In genomic region chr5:61657010-61657409, GRCh38 we compare ENCODE assay signal across 22 cellular contexts.
DNase-seq lines count a peak whose midpoint lies in the region; ATAC-seq and TF ChIP-seq lines count a peak whose summit lies in the region.
"Had no signal": no experiment of that assay in that cellular context is flagged by ENCODE, and none has a peak within 500 bp of the region (broad histone marks: within the 10 kb centered on the region; RNA-seq: fewer than 3 reads in every experiment).

No MANE protein-coding gene starts in this region.

- H3K79me2 ChIP-seq in GM23338 (replicated peaks; ENCODE audit: insufficient read depth): no peaks in the 10 kb centered on the region

- TF ChIP-seq CTCF in GM23338 (conservative IDR thresholded peaks at IDR 0.05; ENCODE audit: low read depth in 2 of 2) (no peak), glutamatergic neuron (IDR thresholded peaks at IDR 0.05; ENCODE audit: partially characterized antibody, unreplicated experiment) (no peak), neural crest cell (conservative IDR thresholded peaks at IDR 0.05) (no peak)

- H3K27ac Mint-ChIP-seq in GM23338: no peak overlapping the region
- peak overlapping the region; percentile 19 for H3K27ac Mint-ChIP-seq in glutamatergic neuron (ENCODE audit: unreplicated experiment)
- H3K27ac Mint-ChIP-seq in neural crest cell (ENCODE audit: unreplicated experiment): peak overlapping the region; percentile 40
- H3K27ac Mint-ChIP-seq: CD4-positive, alpha-beta memory T cell; HFFc6; IgD-negative memory B cell had no signal

- H3K36me3 ChIP-seq in GM23338 (ENCODE audit: insufficient read depth): no peaks in the 10 kb centered on the region
- H3K36me3 ChIP-seq: BLaER1 had no signal

- no peak for ATAC-seq in GM23338
- ATAC-seq: GM12878, HCT116, HepG2 had no signal

- H3K27ac ChIP-seq in GM23338 (ENCODE audit: low read depth) (no peak overlapping the region), substantia nigra (ENCODE audit: low read depth, low read length, poor library complexity, severe bottlenecking) (peak overlapping the region; percentile 13)
- H3K27ac ChIP-seq: BLaER1 had no signal

- H3K4me1 Mint-ChIP-seq in GM23338: peaks cover 31% of the 10 kb centered on the region
- H3K4me1 Mint-ChIP-seq in glutamatergic neuron (ENCODE audit: low read depth, unreplicated experiment): peaks cover 41% of the 10 kb centered on the region
- H3K4me1 Mint-ChIP-seq in neural crest cell: peaks cover 53% of the 10 kb centered on the region
- H3K4me1 Mint-ChIP-seq: IgD-negative memory B cell had no signal

- no peaks in the 10 kb centered on the region for H3K9me2 ChIP-seq in GM23338 (ENCODE audit: insufficient read depth)

- H3K27me3 ChIP-seq in GM23338 (ENCODE audit: insufficient read depth): no peaks in the 10 kb centered on the region; the same call in 1 of the 2 replicates
- H3K27me3 ChIP-seq: BLaER1 had no signal

- H3K36me3 Mint-ChIP-seq in GM23338 (ENCODE audit: low read depth) (no peaks in the 10 kb centered on the region), glutamatergic neuron (ENCODE audit: unreplicated experiment) (no peaks in the 10 kb centered on the region), neural crest cell (ENCODE audit: low read depth) (no peaks in the 10 kb centered on the region)
- H3K36me3 Mint-ChIP-seq: CD14-positive monocyte; CD4-positive, alpha-beta memory T cell; IgD-negative memory B cell had no signal

- H3K4me1 ChIP-seq in GM23338 (ENCODE audit: insufficient read depth): peaks cover 12% of the 10 kb centered on the region

- H3K4me3 ChIP-seq in GM23338: no peak overlapping the region
- H3K4me3 ChIP-seq: BLaER1, GM12878 had no signal

- H3K9me3 Mint-ChIP-seq in GM23338: no peaks in the 10 kb centered on the region; the same call in 2 of the 3 replicates
- H3K9me3 Mint-ChIP-seq in glutamatergic neuron (ENCODE audit: unreplicated experiment): peaks cover 3% of the 10 kb centered on the region
- H3K9me3 Mint-ChIP-seq in neural crest cell: no peaks in the 10 kb centered on the region
- H3K9me3 Mint-ChIP-seq: CD14-positive monocyte; CD4-positive, alpha-beta memory T cell; HFFc6; IgD-negative memory B cell had no signal

- H3K27me3 Mint-ChIP-seq in GM23338 (ENCODE audit: insufficient read depth, low read depth, poor library complexity) (peaks cover 14% of the 10 kb centered on the region), glutamatergic neuron (ENCODE audit: unreplicated experiment) (peaks cover 9% of the 10 kb centered on the region), neural crest cell (ENCODE audit: low read depth) (no peaks in the 10 kb centered on the region)

- H3K4me3 Mint-ChIP-seq in GM23338 (no peak overlapping the region), glutamatergic neuron (ENCODE audit: unreplicated experiment) (no peak overlapping the region), neural crest cell (peak overlapping the region; percentile 74)
- H3K4me3 Mint-ChIP-seq: CD14-positive monocyte; CD4-positive, alpha-beta memory T cell; HFFc6; IgD-negative memory B cell had no signal

- H3F3A ChIP-seq in GM23338 (replicated peaks; ENCODE audit: low read depth): no peaks in the 10 kb centered on the region

- DNase-seq in GM23338 (ENCODE audit: low spot score) (no peak), glutamatergic neuron (no peak), neural crest cell (ENCODE audit: low read depth, low spot score) (no peak), substantia nigra (lab: John Stamatoyannopoulos, UW) (no peak), EL (no peak), foreskin melanocyte (no peak), SHP77 treated with DMSO at 0.1 percent for 48 hours (lab: John Stamatoyannopoulos, UW) (no peak), GM03348 (ENCODE audit: low spot score) (no peak)
- DNase-seq: 8988T; CD4-positive, alpha-beta memory T cell; DMS153; DMS79; GF-D8; GOT3; H7; HFFc6 had no signal

- H2AFZ ChIP-seq in GM23338: peak overlapping the region; percentile 28; the same call in 1 of the 2 replicates

- no peak overlapping the region for H3K4me2 ChIP-seq in GM23338
- H3K4me2 ChIP-seq: BLaER1 had no signal

- H4K20me1 ChIP-seq in GM23338 (replicated peaks; ENCODE audit: insufficient read depth): no peaks in the 10 kb centered on the region
- H4K20me1 ChIP-seq: BLaER1 had no signal

TF ChIP-seq in GM23338, 12 proteins besides CTCF, POLR2A, EP300 and RAD21:
- TF ChIP-seq JUNB (IDR thresholded peaks at IDR 0.05; ENCODE audit: unreplicated experiment): no peak
- TF ChIP-seq NANOG (IDR thresholded peaks at IDR 0.05; ENCODE audit: borderline replicate concordance): no peak
- no peak for TF ChIP-seq STAT1 (IDR thresholded peaks at IDR 0.05; ENCODE audit: unreplicated experiment)
- TF ChIP-seq ZNF331 (CRISPR knock-in tag; IDR thresholded peaks at IDR 0.05; ENCODE audit: low read depth): no peak
- no peak for TF ChIP-seq REST (IDR thresholded peaks at IDR 0.05; ENCODE audit: unreplicated experiment)
- no peak for TF ChIP-seq EZH2 (IDR thresholded peaks at IDR 0.05; ENCODE audit: low read depth, unreplicated experiment)
- TF ChIP-seq ZNF114 (CRISPR knock-in tag; IDR thresholded peaks at IDR 0.05): no peak
- no peak for TF ChIP-seq ETS1 (IDR thresholded peaks at IDR 0.05)
- TF ChIP-seq POLR2AphosphoS5 (IDR thresholded peaks at IDR 0.05; ENCODE audit: low read depth): no peak
- TF ChIP-seq EZH2phosphoT487 (IDR thresholded peaks at IDR 0.05; ENCODE audit: unreplicated experiment): no peak
TF ChIP-seq in GM23338: peak in this region for 0.
